1 cellular context compared by ENCODE assay signal in genomic region chr16:77414752-77415231, GRCh38.
TF ChIP-seq lines count a peak whose summit lies in the region.

No MANE protein-coding gene starts in this region.

TF ChIP-seq in HEK293, 187 proteins besides CTCF, POLR2A, EP300 and RAD21 (continues in another document):
- TF ChIP-seq PRDM10 (tag by site-specific recombination; IDR thresholded peaks at IDR 0.05) (peak; percentile 30), ZNF707 (tag by site-specific recombination; IDR thresholded peaks at IDR 0.05) (no peak), ZNF221 (tag by site-specific recombination; IDR thresholded peaks at IDR 0.05; ENCODE audit: borderline replicate concordance) (no peak), BCL6B (tag by site-specific recombination; IDR thresholded peaks at IDR 0.05) (peak; percentile 94), ZNF366 (tag by site-specific recombination; conservative IDR thresholded peaks at IDR 0.05) (peak; percentile 91), HIC1 (tag by site-specific recombination; IDR thresholded peaks at IDR 0.05) (no peak), REST (tag by site-specific recombination; IDR thresholded peaks at IDR 0.05) (no peak), ZFP3 (tag by site-specific recombination; IDR thresholded peaks at IDR 0.05; ENCODE audit: low read depth) (no peak), ZFP37 (tag by site-specific recombination; IDR thresholded peaks at IDR 0.05) (no peak), ZIC2 (tag by site-specific recombination; IDR thresholded peaks at IDR 0.05) (no peak), PRDM2 (tag by site-specific recombination; IDR thresholded peaks at IDR 0.05; ENCODE audit: borderline replicate concordance) (no peak), ZNF404 (tag by site-specific recombination; IDR thresholded peaks at IDR 0.05) (0 out of 2 replicates have a peak, but pooled peaks have one; percentile 8), ZNF658 (tag by site-specific recombination; IDR thresholded peaks at IDR 0.05) (no peak), HOXA7 (CRISPR knock-in tag; IDR thresholded peaks at IDR 0.05; ENCODE audit: borderline replicate concordance) (no peak), ZNF174 (tag by site-specific recombination; IDR thresholded peaks at IDR 0.05) (no peak), ZBTB8A (tag by site-specific recombination; IDR thresholded peaks at IDR 0.05) (no peak), ZBTB48 (tag by site-specific recombination; IDR thresholded peaks at IDR 0.05) (no peak), ZNF19 (tag by site-specific recombination; IDR thresholded peaks at IDR 0.05; ENCODE audit: low read depth) (no peak), YY1 (tag by site-specific recombination; IDR thresholded peaks at IDR 0.05) (no peak), SCRT1 (tag by site-specific recombination; IDR thresholded peaks at IDR 0.05; ENCODE audit: borderline replicate concordance) (no peak), ZNF114 (tag by site-specific recombination; IDR thresholded peaks at IDR 0.05) (no peak), ZNF580 (tag by site-specific recombination; IDR thresholded peaks at IDR 0.05) (peak; percentile 45; the same call in 1 of the 2 replicates), ZNF23 (tag by site-specific recombination; IDR thresholded peaks at IDR 0.05; ENCODE audit: borderline replicate concordance) (no peak), ZNF350 (tag by site-specific recombination; IDR thresholded peaks at IDR 0.05) (no peak), ZNF521 (tag by site-specific recombination; IDR thresholded peaks at IDR 0.05) (no peak), ZNF37A (tag by site-specific recombination; IDR thresholded peaks at IDR 0.05) (no peak), ZNF169 (tag by site-specific recombination; IDR thresholded peaks at IDR 0.05) (no peak), MZF1 (tag by site-specific recombination; IDR thresholded peaks at IDR 0.05; ENCODE audit: borderline replicate concordance) (no peak), ZNF391 (tag by site-specific recombination; IDR thresholded peaks at IDR 0.05; ENCODE audit: borderline replicate concordance, low read depth) (peak; percentile 87), ZNF629 (tag by site-specific recombination; IDR thresholded peaks at IDR 0.05) (peak; percentile 92)
- TF ChIP-seq, protein P1, sequence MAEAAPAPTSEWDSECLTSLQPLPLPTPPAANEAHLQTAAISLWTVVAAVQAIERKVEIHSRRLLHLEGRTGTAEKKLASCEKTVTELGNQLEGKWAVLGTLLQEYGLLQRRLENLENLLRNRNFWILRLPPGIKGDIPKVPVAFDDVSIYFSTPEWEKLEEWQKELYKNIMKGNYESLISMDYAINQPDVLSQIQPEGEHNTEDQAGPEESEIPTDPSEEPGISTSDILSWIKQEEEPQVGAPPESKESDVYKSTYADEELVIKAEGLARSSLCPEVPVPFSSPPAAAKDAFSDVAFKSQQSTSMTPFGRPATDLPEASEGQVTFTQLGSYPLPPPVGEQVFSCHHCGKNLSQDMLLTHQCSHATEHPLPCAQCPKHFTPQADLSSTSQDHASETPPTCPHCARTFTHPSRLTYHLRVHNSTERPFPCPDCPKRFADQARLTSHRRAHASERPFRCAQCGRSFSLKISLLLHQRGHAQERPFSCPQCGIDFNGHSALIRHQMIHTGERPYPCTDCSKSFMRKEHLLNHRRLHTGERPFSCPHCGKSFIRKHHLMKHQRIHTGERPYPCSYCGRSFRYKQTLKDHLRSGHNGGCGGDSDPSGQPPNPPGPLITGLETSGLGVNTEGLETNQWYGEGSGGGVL (tag by site-specific recombination; IDR thresholded peaks at IDR 0.05), result peak; percentile 64
- TF ChIP-seq, protein P2, sequence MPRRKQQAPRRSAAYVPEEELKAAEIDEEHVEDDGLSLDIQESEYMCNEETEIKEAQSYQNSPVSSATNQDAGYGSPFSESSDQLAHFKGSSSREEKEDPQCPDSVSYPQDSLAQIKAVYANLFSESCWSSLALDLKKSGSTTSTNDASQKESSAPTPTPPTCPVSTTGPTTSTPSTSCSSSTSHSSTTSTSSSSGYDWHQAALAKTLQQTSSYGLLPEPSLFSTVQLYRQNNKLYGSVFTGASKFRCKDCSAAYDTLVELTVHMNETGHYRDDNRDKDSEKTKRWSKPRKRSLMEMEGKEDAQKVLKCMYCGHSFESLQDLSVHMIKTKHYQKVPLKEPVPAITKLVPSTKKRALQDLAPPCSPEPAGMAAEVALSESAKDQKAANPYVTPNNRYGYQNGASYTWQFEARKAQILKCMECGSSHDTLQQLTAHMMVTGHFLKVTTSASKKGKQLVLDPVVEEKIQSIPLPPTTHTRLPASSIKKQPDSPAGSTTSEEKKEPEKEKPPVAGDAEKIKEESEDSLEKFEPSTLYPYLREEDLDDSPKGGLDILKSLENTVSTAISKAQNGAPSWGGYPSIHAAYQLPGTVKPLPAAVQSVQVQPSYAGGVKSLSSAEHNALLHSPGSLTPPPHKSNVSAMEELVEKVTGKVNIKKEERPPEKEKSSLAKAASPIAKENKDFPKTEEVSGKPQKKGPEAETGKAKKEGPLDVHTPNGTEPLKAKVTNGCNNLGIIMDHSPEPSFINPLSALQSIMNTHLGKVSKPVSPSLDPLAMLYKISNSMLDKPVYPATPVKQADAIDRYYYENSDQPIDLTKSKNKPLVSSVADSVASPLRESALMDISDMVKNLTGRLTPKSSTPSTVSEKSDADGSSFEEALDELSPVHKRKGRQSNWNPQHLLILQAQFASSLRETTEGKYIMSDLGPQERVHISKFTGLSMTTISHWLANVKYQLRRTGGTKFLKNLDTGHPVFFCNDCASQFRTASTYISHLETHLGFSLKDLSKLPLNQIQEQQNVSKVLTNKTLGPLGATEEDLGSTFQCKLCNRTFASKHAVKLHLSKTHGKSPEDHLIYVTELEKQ (tag by site-specific recombination; IDR thresholded peaks at IDR 0.05; ENCODE audit: borderline replicate concordance), result peak; percentile 50; the same call in 1 of the 2 replicates
